9 cellular contexts compared by ENCODE assay signal in the genomic region with DNA sequence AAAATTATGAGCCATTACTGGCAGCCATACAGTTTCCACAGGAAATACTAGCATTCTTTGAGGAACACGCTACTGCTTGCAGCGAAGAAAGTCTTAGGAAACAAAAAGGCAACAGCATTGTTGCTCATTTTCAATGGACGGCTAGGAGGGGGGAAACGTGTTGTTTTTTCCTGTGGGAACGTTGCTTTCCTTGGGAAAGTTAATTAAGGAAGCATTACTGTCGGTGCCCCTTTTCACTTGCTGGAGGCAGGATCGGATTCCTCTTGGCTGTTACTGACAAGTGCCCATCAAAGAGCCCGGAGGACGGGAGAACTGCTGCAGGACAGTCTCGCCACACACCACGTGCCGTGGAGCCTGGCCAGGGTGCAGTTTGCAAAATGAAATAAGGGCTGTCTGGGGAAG. TPM values are rescaled to one million over a fixed set of nuclear protein-coding genes. Genes with fewer than 3 reads are reported as not detected.
A peak's percentile ranks its signal among the peaks of the same experiment; 100 is the strongest.
DNase-seq lines count a peak whose midpoint lies in the region; ATAC-seq and TF ChIP-seq lines count a peak whose summit lies in the region.
"Had no signal": no experiment of that assay in that cellular context is flagged by ENCODE, and none has a peak within 500 bp of the region (broad histone marks: within the 10 kb centered on the region; RNA-seq: fewer than 3 reads in every experiment).

No MANE protein-coding gene starts in this region.

- H3K36me3 ChIP-seq in upper lobe of right lung, result no peaks in the 10 kb centered on the region

- peaks cover 42% of the 10 kb centered on the region for H3K27me3 ChIP-seq in upper lobe of right lung

- H3K4me3 ChIP-seq in upper lobe of right lung, result peak overlapping the region; percentile 58

- H3K27ac ChIP-seq in upper lobe of right lung, result no peak overlapping the region
- H3K27ac ChIP-seq: VCaP had no signal

- DNase-seq in NCI-H345 (lab: John Stamatoyannopoulos, UW) (peak; percentile 37), NCI-H345 treated with DMSO at 0.1 percent for 48 hours (lab: John Stamatoyannopoulos, UW; ENCODE audit: unreplicated experiment) (no peak), ecto neural progenitor cell (ENCODE audit: low spot score) (peak; percentile 55), medulla oblongata (ENCODE audit: extremely low spot score) (peak; percentile 12), upper lobe of right lung (peak; percentile 65), NCI-H526 (lab: John Stamatoyannopoulos, UW) (no peak), NCI-H1436 treated with DMSO at 0.1 percent for 48 hours (lab: John Stamatoyannopoulos, UW) (no peak), iPS-NIHi11 (ENCODE audit: low spot score) (no peak)

- ATAC-seq in upper lobe of right lung, result no peak

- H3K4me1 ChIP-seq in upper lobe of right lung, result peaks cover 6% of the 10 kb centered on the region

- TF ChIP-seq CTCF in upper lobe of right lung (IDR thresholded peaks at IDR 0.05), result no peak

- H3K9me3 ChIP-seq in upper lobe of right lung, result no peaks in the 10 kb centered on the region

- intact Hi-C loops in upper lobe of right lung (cut with DNase I), result no loop called here

RNA-seq across cellular contexts. Expression of a gene that starts 1.0 kb away (rescaled TPM):
- 4.0 TPM for total RNA-seq in upper lobe of right lung

Comparison
In these comparisons a context has a peak if more than half of its experiments do, and no peak if none do; other contexts are left out.
1. DNase-seq: peak in NCI-H345 (single experiment), ecto neural progenitor cell (single experiment), medulla oblongata (single experiment) and upper lobe of right lung (single experiment); none in NCI-H345 treated with DMSO at 0.1 percent for 48 hours (single experiment), NCI-H526 (0 of 2), NCI-H1436 treated with DMSO at 0.1 percent for 48 hours (single experiment) and iPS-NIHi11 (single experiment).